In the genomic region with DNA sequence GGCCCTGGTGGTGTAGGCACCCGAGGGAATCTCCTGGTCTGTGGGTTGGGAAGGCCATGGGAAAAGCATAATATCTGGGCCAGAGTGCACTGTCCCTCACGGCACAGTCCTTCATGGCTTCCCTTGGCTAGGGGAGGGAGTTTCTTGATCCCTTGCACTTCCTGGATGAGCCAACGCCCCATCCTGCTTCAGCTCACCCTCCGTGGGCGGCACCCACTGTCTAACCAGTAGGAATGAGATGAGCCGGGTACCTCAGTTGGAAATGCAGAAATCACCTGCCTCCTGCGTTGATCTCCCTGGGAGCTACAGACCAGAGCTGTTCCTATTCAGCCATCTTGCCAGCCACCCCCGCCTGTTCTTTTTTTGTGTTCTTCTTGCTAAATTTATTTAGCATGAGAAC, we compare ENCODE assay signal across 1 cellular context.
TF ChIP-seq lines count a peak whose summit lies in the region.

No MANE protein-coding gene starts in this region.

TF ChIP-seq in H1, 55 proteins besides CTCF, POLR2A, EP300 and RAD21:
- no peak for TF ChIP-seq SP1 (IDR thresholded peaks at IDR 0.05; ENCODE audit: low read depth, low read length)
- TF ChIP-seq ASH2L (IDR thresholded peaks at IDR 0.05; ENCODE audit: low read length) = no peak
- TF ChIP-seq SAP30 (IDR thresholded peaks at IDR 0.05; ENCODE audit: insufficient read depth, insufficient replicate concordance, low read length) = no peak
- no peak for TF ChIP-seq JUN (IDR thresholded peaks at IDR 0.05; ENCODE audit: low read depth, low read length)
- no peak for TF ChIP-seq POU5F1 (IDR thresholded peaks at IDR 0.05; ENCODE audit: low read depth, low read length)
- TF ChIP-seq, protein P1, sequence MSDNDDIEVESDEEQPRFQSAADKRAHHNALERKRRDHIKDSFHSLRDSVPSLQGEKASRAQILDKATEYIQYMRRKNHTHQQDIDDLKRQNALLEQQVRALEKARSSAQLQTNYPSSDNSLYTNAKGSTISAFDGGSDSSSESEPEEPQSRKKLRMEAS (IDR thresholded peaks at IDR 0.05) = no peak
- no peak for TF ChIP-seq CBX8 (IDR thresholded peaks at IDR 0.05; ENCODE audit: borderline replicate concordance, low read depth, low read length)
- TF ChIP-seq ZNF274 (IDR thresholded peaks at IDR 0.05; ENCODE audit: borderline replicate concordance, extremely low read depth, low read length) = no peak
- no peak for TF ChIP-seq BRCA1 (IDR thresholded peaks at IDR 0.05; ENCODE audit: low read depth, low read length)
- TF ChIP-seq HDAC2 (IDR thresholded peaks at IDR 0.05; ENCODE audit: borderline replicate concordance in 1 of 2, low read depth in 2 of 2, low read length in 2 of 2) = no peak
- TF ChIP-seq BACH1 (IDR thresholded peaks at IDR 0.05; ENCODE audit: low read length) = no peak
- TF ChIP-seq TAF1 (IDR thresholded peaks at IDR 0.05; ENCODE audit: low read depth, low read length) = no peak
- TF ChIP-seq, protein P2, sequence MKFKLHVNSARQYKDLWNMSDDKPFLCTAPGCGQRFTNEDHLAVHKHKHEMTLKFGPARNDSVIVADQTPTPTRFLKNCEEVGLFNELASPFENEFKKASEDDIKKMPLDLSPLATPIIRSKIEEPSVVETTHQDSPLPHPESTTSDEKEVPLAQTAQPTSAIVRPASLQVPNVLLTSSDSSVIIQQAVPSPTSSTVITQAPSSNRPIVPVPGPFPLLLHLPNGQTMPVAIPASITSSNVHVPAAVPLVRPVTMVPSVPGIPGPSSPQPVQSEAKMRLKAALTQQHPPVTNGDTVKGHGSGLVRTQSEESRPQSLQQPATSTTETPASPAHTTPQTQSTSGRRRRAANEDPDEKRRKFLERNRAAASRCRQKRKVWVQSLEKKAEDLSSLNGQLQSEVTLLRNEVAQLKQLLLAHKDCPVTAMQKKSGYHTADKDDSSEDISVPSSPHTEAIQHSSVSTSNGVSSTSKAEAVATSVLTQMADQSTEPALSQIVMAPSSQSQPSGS (IDR thresholded peaks at IDR 0.05; ENCODE audit: low read length) = no peak
- TF ChIP-seq EZH2 (IDR thresholded peaks at IDR 0.05; ENCODE audit: low read depth, low read length, severe bottlenecking) = no peak
- no peak for TF ChIP-seq SIX5 (IDR thresholded peaks at IDR 0.05; ENCODE audit: low read depth, low read length)
- no peak for TF ChIP-seq SIRT6 (IDR thresholded peaks at IDR 0.05; ENCODE audit: low read length)
- TF ChIP-seq, protein P3, sequence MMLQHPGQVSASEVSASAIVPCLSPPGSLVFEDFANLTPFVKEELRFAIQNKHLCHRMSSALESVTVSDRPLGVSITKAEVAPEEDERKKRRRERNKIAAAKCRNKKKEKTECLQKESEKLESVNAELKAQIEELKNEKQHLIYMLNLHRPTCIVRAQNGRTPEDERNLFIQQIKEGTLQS (IDR thresholded peaks at IDR 0.05; ENCODE audit: insufficient read depth, low read depth, low read length) = no peak
